ENCODE assay signal across 21 cellular contexts in the genomic region with DNA sequence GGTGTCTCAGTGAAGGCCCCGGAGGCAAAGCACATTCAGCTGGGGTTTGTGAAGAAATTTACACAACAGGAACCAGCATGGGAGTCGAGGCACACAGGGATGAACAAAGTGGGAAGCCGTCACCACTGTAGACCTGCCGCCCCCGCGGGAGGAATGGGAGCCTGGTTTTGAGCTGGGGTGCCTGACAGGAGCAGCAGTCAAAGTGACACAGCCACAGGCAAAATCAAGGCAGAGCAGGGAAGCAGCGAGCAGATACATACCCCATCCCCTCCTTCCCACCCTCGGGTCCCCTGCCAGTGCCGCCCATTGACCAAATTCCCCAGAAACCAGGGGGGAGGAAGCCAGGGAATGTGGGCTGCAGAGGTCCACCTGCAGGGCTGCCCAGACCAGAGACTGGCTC. TPM values are rescaled to one million over a fixed set of nuclear protein-coding genes. Genes with fewer than 3 reads are reported as not detected.
DNase-seq lines count a peak whose midpoint lies in the region; ATAC-seq and TF ChIP-seq lines count a peak whose summit lies in the region.
"Had no signal": no experiment of that assay in that cellular context is flagged by ENCODE, and none has a peak within 500 bp of the region (broad histone marks: within the 10 kb centered on the region; RNA-seq: fewer than 3 reads in every experiment).

No MANE protein-coding gene starts in this region.

- TF ChIP-seq CTCF in Panc1 (IDR thresholded peaks at IDR 0.05) (no peak), neural progenitor cell (IDR thresholded peaks at IDR 0.05) (no peak)

- no peak overlapping the region for H3K9ac ChIP-seq in BLaER1 treated with 17β-estradiol and CSF1 and Interleukin-3, amounts not matched to agents 10 nM and 100 nM
- H3K9ac ChIP-seq in neural progenitor cell (no peak overlapping the region), skeletal muscle tissue (ENCODE audit: low read depth in 1 of 3, low read length in 3 of 3) (peak overlapping the region in 2 of 3 donors; percentile 28 to 33)

- POLR2A ChIA-PET in Panc1 (lab: Charles Lee): no interaction called here

- H3K36me3 ChIP-seq in BLaER1 treated with 17β-estradiol and CSF1 and Interleukin-3, amounts not matched to agents 10 nM and 100 nM: no peaks in the 10 kb centered on the region
- no peaks in the 10 kb centered on the region for H3K36me3 ChIP-seq in Panc1 (ENCODE audit: control insufficient read depth, insufficient read depth, low read length)
- no peaks in the 10 kb centered on the region for H3K36me3 ChIP-seq in neural progenitor cell
- H3K36me3 ChIP-seq in skeletal muscle tissue (ENCODE audit: control insufficient read depth in 3 of 3, insufficient read depth in 3 of 3, low read length in 3 of 3): no peaks in the 10 kb centered on the region
- H3K36me3 ChIP-seq: BE2C had no signal

- CTCF ChIA-PET in Panc1 (lab: Charles Lee): no interaction called here

- DNase-seq in Panc1 (ENCODE audit: low read depth, low spot score) (no peak), neural progenitor cell (ENCODE audit: low spot score) (no peak), HT-29 (ENCODE audit: low spot score) (no peak)
- DNase-seq: BE2C; CD4-positive, CD25-positive, alpha-beta regulatory T cell; DMS79; NCI-H1417; NCI-H1694 treated with DMSO at 0.1 percent for 48 hours; NCI-H2081 treated with DMSO at 0.1 percent for 48 hours; NCI-H2171 treated with DMSO at 0.1 percent for 48 hours; NCI-H446; NCI-H526 treated with DMSO at 0.1 percent for 48 hours; Right ventricle myocardium superior had no signal

- no peaks in the 10 kb centered on the region for H3K36me3 Mint-ChIP-seq in neural progenitor cell
- H3K36me3 Mint-ChIP-seq: CD4-positive, CD25-positive, alpha-beta regulatory T cell had no signal

- peaks cover 7% of the 10 kb centered on the region for H3K9me3 Mint-ChIP-seq in neural progenitor cell
- H3K9me3 Mint-ChIP-seq: CD4-positive, CD25-positive, alpha-beta regulatory T cell had no signal

- H4K20me1 ChIP-seq in BLaER1 treated with 17β-estradiol and CSF1 and Interleukin-3, amounts not matched to agents 10 nM and 100 nM: no peaks in the 10 kb centered on the region
- no peaks in the 10 kb centered on the region for H4K20me1 ChIP-seq in neural progenitor cell (ENCODE audit: low read depth)

- peak overlapping the region; percentile 36 for H3K27ac Mint-ChIP-seq in neural progenitor cell
- H3K27ac Mint-ChIP-seq: CD4-positive, CD25-positive, alpha-beta regulatory T cell had no signal

- peaks cover 15% of the 10 kb centered on the region for H3K27me3 Mint-ChIP-seq in neural progenitor cell (ENCODE audit: insufficient read depth, low read depth)

- ATAC-seq in Panc1: 0 out of 2 replicates have a peak, but pooled peaks have one; percentile 18
- no peak for ATAC-seq in GM18519 (IDR thresholded peaks at IDR 0.05; ENCODE audit: low FRiP score, unreplicated experiment)
- no peak for ATAC-seq in HG02588 (IDR thresholded peaks at IDR 0.05; ENCODE audit: unreplicated experiment)

- H3K4me2 ChIP-seq in BLaER1 treated with 17β-estradiol and CSF1 and Interleukin-3, amounts not matched to agents 10 nM and 100 nM: peak overlapping the region in 6 of 11 experiments; percentile 1 to 78 (median 24); a peak in 9 of 22 replicates
- H3K4me2 ChIP-seq in neural progenitor cell: no peak overlapping the region

- H3K79me2 ChIP-seq in neural progenitor cell (ENCODE audit: low read depth): no peaks in the 10 kb centered on the region

- H3K27me3 ChIP-seq in BLaER1 treated with 17β-estradiol and CSF1 and Interleukin-3, amounts not matched to agents 10 nM and 100 nM: no peaks in the 10 kb centered on the region
- H3K27me3 ChIP-seq in Panc1 (ENCODE audit: control insufficient read depth, insufficient read depth, low read length) (no peaks in the 10 kb centered on the region; the same call in 1 of the 2 replicates), neural progenitor cell (no peaks in the 10 kb centered on the region), skeletal muscle tissue (ENCODE audit: control insufficient read depth in 3 of 3, insufficient read depth in 3 of 3, low read length in 3 of 3) (no peaks in the 10 kb centered on the region)
- H3K27me3 ChIP-seq: BE2C had no signal

- no peak overlapping the region for H3K4me3 ChIP-seq in BLaER1 treated with 17β-estradiol and CSF1 and Interleukin-3, amounts not matched to agents 10 nM and 100 nM
- H3K4me3 ChIP-seq in Panc1 (ENCODE audit: low read depth in 2 of 2, low read length in 2 of 2): no peak overlapping the region
- no peak overlapping the region for H3K4me3 ChIP-seq in neural progenitor cell
- H3K4me3 ChIP-seq in skeletal muscle tissue (ENCODE audit: low read length in 3 of 3): no peak overlapping the region

- H3K27ac ChIP-seq in BLaER1 treated with 17β-estradiol and CSF1 and Interleukin-3, amounts not matched to agents 10 nM and 100 nM: 0 out of 22 replicates have a peak overlapping the region, but pooled peaks of 1 of the 11 experiments have one; percentile 9
- H3K27ac ChIP-seq in Panc1 (ENCODE audit: low read length) (no peak overlapping the region), neural progenitor cell (no peak overlapping the region), skeletal muscle tissue (ENCODE audit: low read depth, low read length) (peak overlapping the region; percentile 80)

- BruUV-seq in Panc1 (replicated peaks; lab: Mats Ljungman, UMichigan): no TSS peak

- H3F3A ChIP-seq in neural progenitor cell (ENCODE audit: low read depth): peaks cover 10% of the 10 kb centered on the region

- H3K4me1 ChIP-seq in BLaER1 treated with 17β-estradiol and CSF1 and Interleukin-3, amounts not matched to agents 10 nM and 100 nM: peaks cover 30 to 59% (median 45%) of the 10 kb centered on the region in 10 experiments
- H3K4me1 ChIP-seq in Panc1 (ENCODE audit: control insufficient read depth, insufficient read depth, low read length) (0 out of 2 replicates have a peak, but pooled peaks cover 7% of the 10 kb centered on the region), neural progenitor cell (peaks cover 24% of the 10 kb centered on the region), skeletal muscle tissue (ENCODE audit: control insufficient read depth in 3 of 3, insufficient read depth in 3 of 3, low read length in 3 of 3) (peaks cover 26 to 40% (median 32%) of the 10 kb centered on the region in 3 donors)
- H3K4me1 ChIP-seq: BE2C had no signal

- H3K9me3 ChIP-seq in BLaER1 treated with 17β-estradiol and CSF1 and Interleukin-3, amounts not matched to agents 10 nM and 100 nM (replicated peaks in 1 of 11): no peaks in the 10 kb centered on the region
- H3K9me3 ChIP-seq in Panc1 (ENCODE audit: control insufficient read depth, insufficient read depth, low read depth, low read length) (no peaks in the 10 kb centered on the region), neural progenitor cell (ENCODE audit: low read depth) (no peaks in the 10 kb centered on the region), skeletal muscle tissue (ENCODE audit: control insufficient read depth in 3 of 3, low read length in 3 of 3) (no peaks in the 10 kb centered on the region)
- H3K9me3 ChIP-seq: BE2C had no signal

- intact Hi-C loops in Panc1 (cut with micrococcal nuclease; ENCODE audit: unreplicated experiment): no loop called here

- peak overlapping the region; percentile 42 for H2AFZ ChIP-seq in neural progenitor cell (replicated peaks)

- H3K4me1 Mint-ChIP-seq in neural progenitor cell: peaks cover 23% of the 10 kb centered on the region
- H3K4me1 Mint-ChIP-seq: CD4-positive, CD25-positive, alpha-beta regulatory T cell had no signal

- in situ Hi-C loops in Panc1 (cut with HindIII; ENCODE audit: low pct_unique_long_range_greater_than_20kb, low sequenced_read_pairs): no loop called here

- no peak overlapping the region for H3K4me3 Mint-ChIP-seq in neural progenitor cell
- H3K4me3 Mint-ChIP-seq: CD4-positive, CD25-positive, alpha-beta regulatory T cell had no signal

RNA-seq across cellular contexts. Expression of gene P2RX3, which starts 20.8 kb away (rescaled TPM):
- not detected for total RNA-seq in Panc1 (2021; ENCODE audit: unreplicated experiment)
- not detected for polyA plus RNA-seq in Panc1 (2012; ENCODE audit: insufficient read length)
- 1.5 and 2.4 TPM in 2 replicates for total RNA-seq in neural progenitor cell (ENCODE audit: low replicate concordance)
- total RNA-seq in skeletal muscle tissue: 1.6 TPM
- not detected in 2 replicates for total RNA-seq in HT-29 (2014; rRNA removed; shearing (Covaris generic))
- total RNA-seq: CD4-positive, CD25-positive, alpha-beta regulatory T cell; IMR-90; M059J; RPMI7951; SK-MEL-5 had no signal
- polyA plus RNA-seq: CD4-positive, CD25-positive, alpha-beta regulatory T cell; IMR-90 had no signal

RNA-seq across cellular contexts. Expression of gene PRG3, which starts 22.0 kb away (rescaled TPM):
- total RNA-seq in Panc1 (2021; ENCODE audit: unreplicated experiment) (not detected), neural progenitor cell (ENCODE audit: low replicate concordance) (not detected in 2 replicates), skeletal muscle tissue (2.6 TPM)
- not detected for polyA plus RNA-seq in Panc1 (2012; ENCODE audit: insufficient read length)
- not detected in 2 replicates for total RNA-seq in HT-29 (2014; rRNA removed; shearing (Covaris generic))
- total RNA-seq: CD4-positive, CD25-positive, alpha-beta regulatory T cell; IMR-90; M059J; Right ventricle myocardium superior; RPMI7951; SK-MEL-5 had no signal
- polyA plus RNA-seq: CD4-positive, CD25-positive, alpha-beta regulatory T cell; IMR-90 had no signal

RNA-seq across cellular contexts. Expression of gene SSRP1, which starts 23.3 kb away (rescaled TPM):
- total RNA-seq in Panc1 (2021; ENCODE audit: unreplicated experiment) (173 TPM), neural progenitor cell (ENCODE audit: low replicate concordance) (186 and 222 TPM in 2 replicates), skeletal muscle tissue (38.6 TPM)
- 153 TPM for polyA plus RNA-seq in Panc1 (2012; ENCODE audit: insufficient read length)
- 181 and 210 TPM in 2 replicates for total RNA-seq in HT-29 (2014; rRNA removed; shearing (Covaris generic))

RNA-seq across cellular contexts. Expression of gene PRG2, which starts 31.5 kb away (rescaled TPM):
- total RNA-seq in Panc1 (2021; ENCODE audit: unreplicated experiment) (not detected), neural progenitor cell (ENCODE audit: low replicate concordance) (not detected in 2 replicates), skeletal muscle tissue (1.0 TPM)
- not detected for polyA plus RNA-seq in Panc1 (2012; ENCODE audit: insufficient read length)
- not detected in 2 replicates for total RNA-seq in HT-29 (2014; rRNA removed; shearing (Covaris generic))
- total RNA-seq: CD4-positive, CD25-positive, alpha-beta regulatory T cell; IMR-90; Right ventricle myocardium superior; RPMI7951; SK-MEL-5 had no signal
- polyA plus RNA-seq: IMR-90 had no signal

RNA-seq across cellular contexts. Expression of gene TNKS1BP1, which starts 34.2 kb away (rescaled TPM):
- total RNA-seq in Panc1 (2021; ENCODE audit: unreplicated experiment): 94.6 TPM
- 78.0 TPM for polyA plus RNA-seq in Panc1 (2012; ENCODE audit: insufficient read length)
- 11.7 and 45.1 TPM in 2 replicates for total RNA-seq in neural progenitor cell (ENCODE audit: low replicate concordance)
- total RNA-seq in skeletal muscle tissue: 65.2 TPM
- 113 and 129 TPM in 2 replicates for total RNA-seq in HT-29 (2014; rRNA removed; shearing (Covaris generic))

Comparison
In these comparisons a context has a peak if more than half of its experiments do, and no peak if none do; other contexts are left out.
1. H3K9ac ChIP-seq: peak in skeletal muscle tissue (2 of 3); none in BLaER1 treated with 17β-estradiol and CSF1 and Interleukin-3, amounts not matched to agents 10 nM and 100 nM (0 of 11) and neural progenitor cell (single experiment).